In the genomic region with DNA sequence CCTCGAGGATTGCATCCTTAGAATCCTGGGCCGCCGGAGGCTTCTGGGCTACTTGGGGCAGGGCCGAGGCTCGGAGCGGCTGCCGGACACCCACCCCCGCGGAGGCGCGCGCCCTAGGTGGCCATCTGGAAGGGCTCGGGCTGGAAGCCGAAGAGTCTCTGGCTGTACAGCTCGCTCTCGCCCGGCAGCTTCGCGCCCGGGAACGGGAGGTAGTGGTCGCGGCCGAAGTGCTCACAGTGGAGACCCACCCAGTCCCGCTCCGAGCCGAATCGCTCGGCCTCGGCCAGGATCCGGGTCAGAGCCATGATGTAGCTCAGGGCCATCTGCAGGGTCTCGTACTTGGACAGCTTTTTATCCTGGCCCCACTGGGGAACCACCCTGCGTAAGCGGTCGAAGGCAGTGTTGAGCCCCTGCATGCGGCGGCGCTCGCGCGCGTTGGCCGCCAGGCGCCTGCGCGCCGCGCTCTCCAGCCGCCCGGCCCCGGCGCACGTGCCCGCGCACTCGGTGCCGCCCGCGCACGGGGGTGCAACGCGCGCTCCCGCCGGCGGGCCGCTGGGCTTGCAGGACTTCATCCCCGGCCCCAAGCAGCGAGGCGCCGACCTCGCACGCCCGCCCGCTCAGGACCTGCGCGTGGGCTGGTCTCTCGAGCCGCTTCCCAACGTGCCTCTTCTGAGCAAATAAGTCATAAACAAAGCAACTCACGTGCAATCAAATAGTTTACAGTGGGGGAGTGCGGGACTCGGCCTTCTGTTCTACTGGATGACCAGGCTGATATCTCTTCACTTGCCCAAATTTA, we compare ENCODE assay signal across 8 cellular contexts. TPM values are rescaled to one million over a fixed set of nuclear protein-coding genes. Genes with fewer than 3 reads are reported as not detected.
DNase-seq lines count a peak whose midpoint lies in the region; ATAC-seq and TF ChIP-seq lines count a peak whose summit lies in the region.

No MANE protein-coding gene starts in this region.

- peak; percentile 71 for DNase-seq in DMS53 treated with DMSO at 0.1 percent for 48 hours (lab: John Stamatoyannopoulos, UW; ENCODE audit: unreplicated experiment)
- DNase-seq in HS-27A (ENCODE audit: low read depth): peak; percentile 46
- peak; percentile 84 for DNase-seq in PC-3
- DNase-seq in amygdala (lab: John Stamatoyannopoulos, UW): peak in 53 of 56 donors; percentile 12 to 85 (median 65)
- peak; percentile 56 to 87 (median 85) for DNase-seq in right cardiac atrium
- DNase-seq in posterior cingulate gyrus: peak; percentile 50 to 97 (median 66)
- DNase-seq in NCI-H1694 treated with DMSO at 0.1 percent for 48 hours (lab: John Stamatoyannopoulos, UW): no peak

- H3K79me2 ChIP-seq in PC-3 (ENCODE audit: low read length): no peaks in the 10 kb centered on the region

- ATAC-seq in GM21381 (IDR thresholded peaks at IDR 0.05; ENCODE audit: unreplicated experiment): peak; percentile 92
- ATAC-seq in PC-3: peak; percentile 92
- peak; percentile 98 for ATAC-seq in right cardiac atrium

- peaks cover 19% of the 10 kb centered on the region for H3K4me1 ChIP-seq in PC-3 (ENCODE audit: insufficient read depth, low read length)
- H3K4me1 ChIP-seq in right cardiac atrium (ENCODE audit: control insufficient read depth, insufficient read depth, low read length): no peaks in the 10 kb centered on the region

- no peak; the same call in 1 of the 2 replicates for TF ChIP-seq CTCF in PC-3 (conservative IDR thresholded peaks at IDR 0.05; ENCODE audit: low read depth, low read length)

- no peaks in the 10 kb centered on the region for H4K20me1 ChIP-seq in PC-3 (ENCODE audit: low read length)

- no peaks in the 10 kb centered on the region for H3K36me3 ChIP-seq in PC-3 (ENCODE audit: low read depth, low read length)

- H3K9ac ChIP-seq in PC-3 (ENCODE audit: low read length): peak overlapping the region; percentile 72

- H2AFZ ChIP-seq in PC-3 (ENCODE audit: low read length): peak overlapping the region; percentile 99

- H3K4me3 ChIP-seq in PC-3 (ENCODE audit: low read length): peak overlapping the region; percentile 75
- H3K4me3 ChIP-seq in right cardiac atrium (ENCODE audit: low read length): peak overlapping the region; percentile 49

- no peaks in the 10 kb centered on the region for H3K9me2 ChIP-seq in PC-3 (replicated peaks; ENCODE audit: low read length)

- peak overlapping the region; percentile 94 for H3K4me2 ChIP-seq in PC-3 (ENCODE audit: low read length)

- WGBS in right cardiac atrium: under 1% methylated on average over 83 of the region's 83 CpGs

- H3K27ac ChIP-seq in PC-3 (ENCODE audit: low read length): no peak overlapping the region
- peak overlapping the region; percentile 10 for H3K27ac ChIP-seq in right cardiac atrium (ENCODE audit: low read length)

- BruUV-seq in PC-3 (replicated peaks; lab: Mats Ljungman, UMichigan): no TSS peak

- CTCF ChIA-PET in PC-3 (lab: Charles Lee): interaction anchor here (1.4 kb wide), 1 partner anchor 19 kb away, joined by 9 read pairs; no protein-coding TSS in a partner anchor

- H3F3A ChIP-seq in PC-3 (ENCODE audit: low read length, unreplicated experiment): no peaks in the 10 kb centered on the region

- H3K9me3 ChIP-seq in PC-3 (ENCODE audit: low read length) (no peaks in the 10 kb centered on the region), right cardiac atrium (ENCODE audit: control insufficient read depth, low read length) (no peaks in the 10 kb centered on the region)

- H3K27me3 ChIP-seq in PC-3 (ENCODE audit: low read length) (no peaks in the 10 kb centered on the region), right cardiac atrium (ENCODE audit: control insufficient read depth, insufficient read depth) (no peaks in the 10 kb centered on the region)

- intact Hi-C loops in PC-3 (cut with micrococcal nuclease): no loop called here
- intact Hi-C loops in right cardiac atrium (cut with DNase I): no loop called here
- intact Hi-C loops in posterior cingulate gyrus (cut with DNase I): loop anchor here (1.0 kb wide), 1 partner anchor 101 kb away; a partner anchor contains a TSS

- POLR2A ChIA-PET in PC-3 (lab: Charles Lee; ENCODE audit: unreplicated experiment): interaction anchor here (0.7 kb wide), 1 partner anchor 114 kb away, joined by 6 read pairs; no protein-coding TSS in a partner anchor

RNA-seq across cellular contexts. Expression of a gene that starts 0.6 kb away (rescaled TPM):
- total RNA-seq in PC-3 (2014; rRNA removed) (1.1 TPM in 1 of 2 replicates, not detected in the other), right cardiac atrium (not detected)
- polyA plus RNA-seq in right cardiac atrium: 0.05 TPM
